ENCODE assay signal across 8 cellular contexts in genomic region chr19:12757544-12758274, GRCh38. TPM values are rescaled to one million over a fixed set of nuclear protein-coding genes. Genes with fewer than 3 reads are reported as not detected.
DNase-seq lines count a peak whose midpoint lies in the region; ATAC-seq and TF ChIP-seq lines count a peak whose summit lies in the region.

No MANE protein-coding gene starts in this region.

- peak overlapping the region; percentile 62 for H3K4me3 ChIP-seq in coronary artery

- DNase-seq in NCI-H187 (lab: John Stamatoyannopoulos, UW) (peak; percentile 8 to 10), NCI-H187 treated with DMSO at 0.1 percent for 48 hours (lab: John Stamatoyannopoulos, UW) (no peak), NCI-H2227 treated with DMSO at 0.1 percent for 48 hours (lab: John Stamatoyannopoulos, UW) (peak; percentile 52), coronary artery (ENCODE audit: low spot score) (no peak), left colon (peak; percentile 65 to 73)
- DNase-seq in activated CD4-positive, alpha-beta T cell treated with anti-CD3 and anti-CD28 coated beads for 1 hour, result peak; percentile 35
- peak; percentile 71 to 79 for DNase-seq in stimulated activated CD4-positive, alpha-beta T cell treated with anti-CD3 and anti-CD28 coated beads, Interleukin-2, amount 100 ng/mL, for 24 hours

- peak overlapping the region in 1 of 2 donors; percentile 27 for H3K27ac ChIP-seq in coronary artery

- TF ChIP-seq CTCF in coronary artery (IDR thresholded peaks at IDR 0.05), result peak; percentile 81

- intact Hi-C loops in left colon (cut with DNase I, micrococcal nuclease), result no loop called here

- ATAC-seq in left colon (peak; percentile 89), GM21576 (IDR thresholded peaks at IDR 0.05; ENCODE audit: unreplicated experiment) (no peak)

RNA-seq across cellular contexts. Expression of gene BEST2, which starts 6.1 kb away (rescaled TPM):
- 100 to 1,000 TPM; 139 to 207 TPM for total RNA-seq in left colon

RNA-seq across cellular contexts. Expression of gene HOOK2, which starts 17.6 kb away (rescaled TPM):
- total RNA-seq in left colon, result 10 to 100 TPM; 58.3 to 83.1 TPM

RNA-seq across cellular contexts. Expression of gene GET3, which starts 20.4 kb away (rescaled TPM):
- total RNA-seq in left colon, result 10 to 100 TPM; 50.1 to 56.5 TPM

RNA-seq across cellular contexts. Expression of gene TRIR, which starts 23.2 kb away (rescaled TPM):
- 100 to 1,000 TPM; 144 to 162 TPM for total RNA-seq in left colon

RNA-seq across cellular contexts. Expression of gene JUNB, which starts 33.6 kb away (rescaled TPM):
- total RNA-seq in left colon, result 100 to 1,000 TPM; 169 to 314 TPM

Comparison
In these comparisons a context has a peak if more than half of its experiments do, and no peak if none do; other contexts are left out.
1. DNase-seq: peak in NCI-H187 (2 of 2), NCI-H2227 treated with DMSO at 0.1 percent for 48 hours (single experiment), activated CD4-positive, alpha-beta T cell treated with anti-CD3 and anti-CD28 coated beads for 1 hour (single experiment), left colon (2 of 2) and stimulated activated CD4-positive, alpha-beta T cell treated with anti-CD3 and anti-CD28 coated beads, Interleukin-2, amount 100 ng/mL, for 24 hours (2 of 2); none in NCI-H187 treated with DMSO at 0.1 percent for 48 hours (single experiment) and coronary artery (single experiment).